Comparison of ENCODE assay signal across 8 cellular contexts in the genomic region with DNA sequence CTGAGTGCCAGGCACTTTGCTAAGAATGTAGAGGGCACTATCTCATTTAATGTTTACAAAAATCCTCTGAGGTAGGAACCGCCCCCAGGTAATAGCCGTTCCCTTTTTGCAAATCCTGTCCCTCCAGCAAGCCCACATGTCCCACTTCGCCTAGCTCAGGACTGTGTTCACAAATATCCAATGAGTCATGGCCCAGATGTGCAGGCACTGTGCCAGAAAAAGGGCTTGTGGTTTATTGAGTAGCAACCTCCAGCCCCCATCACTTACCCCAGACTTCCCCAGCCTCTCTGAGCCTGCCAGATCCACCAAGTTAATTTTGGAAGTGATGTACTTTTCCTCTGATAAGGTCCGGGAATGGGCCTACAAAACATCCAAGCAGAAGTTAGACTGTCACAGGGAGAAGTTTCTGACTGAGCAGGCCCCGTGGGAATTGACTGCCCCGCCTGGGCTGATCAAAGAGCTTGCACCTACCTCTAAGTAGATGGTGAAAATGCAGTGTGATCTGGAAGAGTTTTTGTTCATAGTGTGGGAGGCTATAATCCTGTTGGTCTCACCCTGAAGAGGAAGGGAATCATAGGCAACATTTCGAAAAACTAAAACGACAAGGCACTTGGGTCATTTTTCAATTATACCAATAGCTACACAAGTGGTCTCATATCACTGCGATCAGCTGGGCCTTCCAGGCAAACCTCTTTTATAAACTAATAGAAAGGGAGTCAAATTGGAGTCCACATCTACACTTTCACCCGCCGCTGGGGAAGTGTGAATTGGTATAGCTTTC. TPM values are rescaled to one million over a fixed set of nuclear protein-coding genes. Genes with fewer than 3 reads are reported as not detected.
DNase-seq lines count a peak whose midpoint lies in the region; ATAC-seq and TF ChIP-seq lines count a peak whose summit lies in the region.

No MANE protein-coding gene starts in this region.

- no peak for TF ChIP-seq CTCF in upper lobe of left lung (IDR thresholded peaks at IDR 0.05)

- H3K4me3 ChIP-seq in upper lobe of left lung = no peak overlapping the region

- no peak for TF ChIP-seq EP300 in upper lobe of left lung (IDR thresholded peaks at IDR 0.05)

- H3K27me3 ChIP-seq in upper lobe of left lung = no peaks in the 10 kb centered on the region

- no peak overlapping the region for H3K27ac ChIP-seq in upper lobe of left lung

- peak; percentile 91 for DNase-seq in GDM1 (lab: John Stamatoyannopoulos, UW)
- peak; percentile 53 for DNase-seq in T1000 (lab: John Stamatoyannopoulos, UW)
- peak; percentile 19 for DNase-seq in effector CD4-positive, alpha-beta T cell
- DNase-seq in non-pigmented ciliary epithelial cell (ENCODE audit: low read depth) = peak; percentile 89
- DNase-seq in upper lobe of left lung = peak in 1 of 2 donors; percentile 58
- DNase-seq in NCI-H774 (lab: John Stamatoyannopoulos, UW) = no peak
- no peak for DNase-seq in iPS-NIHi7 (ENCODE audit: extremely low spot score)

- H3K9me3 ChIP-seq in upper lobe of left lung = no peaks in the 10 kb centered on the region

- no peaks in the 10 kb centered on the region for H3K36me3 ChIP-seq in upper lobe of left lung

- ATAC-seq in HG03460 (IDR thresholded peaks at IDR 0.05; ENCODE audit: unreplicated experiment) (peak; percentile 67), upper lobe of left lung (ENCODE audit: low FRiP score in 2 of 2) (peak; percentile 7 to 86)

- no peak for TF ChIP-seq POLR2A in upper lobe of left lung (IDR thresholded peaks at IDR 0.05)

- 58% methylated on average over 11 of the region's 11 CpGs for WGBS in upper lobe of left lung, 2 donors

- H3K4me1 ChIP-seq in upper lobe of left lung = peaks cover 0 to 6% (median 4%) of the 10 kb centered on the region in 4 donors

RNA-seq across cellular contexts. Expression of a gene that starts 15.7 kb away (rescaled TPM):
- 10 to 100 TPM in 3 of 6 donors, 1 to 10 TPM in 3; 4.7 to 27.0 (median 11.3) TPM for total RNA-seq in upper lobe of left lung

RNA-seq across cellular contexts. Expression of a gene that starts 15.8 kb away (rescaled TPM):
- total RNA-seq in upper lobe of left lung = 10 to 100 TPM; 12.6 to 35.5 (median 19.4) TPM

Comparison
In these comparisons a context has a peak if more than half of its experiments do, and no peak if none do; other contexts are left out.
1. DNase-seq: peak in GDM1 (single experiment), T1000 (single experiment), effector CD4-positive, alpha-beta T cell (single experiment) and non-pigmented ciliary epithelial cell (single experiment); none in NCI-H774 (single experiment) and iPS-NIHi7 (single experiment).